8 cellular contexts compared by ENCODE assay signal in the genomic region with DNA sequence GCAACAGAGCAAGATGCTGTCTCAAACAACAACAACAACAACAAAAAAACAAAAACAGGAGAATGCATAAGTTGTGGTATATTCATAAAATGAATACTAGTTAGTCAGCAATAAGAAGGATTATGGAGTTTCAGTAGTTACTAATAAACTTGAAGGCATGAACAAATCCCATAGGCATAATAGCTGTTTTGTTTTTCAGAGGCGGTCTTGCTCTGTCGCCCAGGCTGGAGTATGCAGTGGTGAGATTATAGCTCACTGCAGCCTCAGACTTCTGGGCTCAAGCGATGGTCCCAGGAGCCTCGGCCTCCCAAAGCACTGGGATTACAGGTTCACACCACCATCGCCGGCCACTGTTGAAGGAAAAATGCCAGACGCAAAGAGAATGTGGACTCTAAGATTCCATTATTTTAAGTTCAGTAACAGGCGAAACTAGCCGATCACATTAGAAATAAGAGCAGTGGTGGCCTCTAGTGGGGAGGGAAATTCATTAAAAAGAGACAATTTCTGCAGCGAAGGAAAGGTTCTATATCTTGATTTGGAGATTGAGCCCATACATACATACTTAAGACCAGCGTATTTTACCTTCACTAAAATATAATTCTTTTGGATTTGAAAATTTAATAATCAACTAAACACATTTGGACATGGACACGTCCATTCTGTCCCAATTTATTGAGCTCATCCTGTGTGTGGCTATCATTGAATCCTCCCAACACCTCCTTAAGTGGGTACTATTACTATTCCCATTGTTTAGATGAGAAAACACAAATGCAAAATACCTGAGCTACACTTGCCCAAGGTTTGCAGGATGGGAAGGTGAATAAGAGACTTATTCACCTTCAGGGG. TPM values are rescaled to one million over a fixed set of nuclear protein-coding genes. Genes with fewer than 3 reads are reported as not detected.
DNase-seq lines count a peak whose midpoint lies in the region; ATAC-seq and TF ChIP-seq lines count a peak whose summit lies in the region.

No MANE protein-coding gene starts in this region.

- H3K4me3 ChIP-seq in HUES6 (ENCODE audit: low read depth, low read length) = peak overlapping the region; percentile 65; the same call in 1 of the 2 replicates
- H3K4me3 ChIP-seq in heart left ventricle = peak overlapping the region in 10 of 12 donors; percentile 7 to 67 (median 55)
- H3K4me3 ChIP-seq in prostate gland = no peak overlapping the region

- peak; percentile 10 for DNase-seq in GF-D8 (lab: John Stamatoyannopoulos, UW)
- peak; percentile 50 for DNase-seq in RWPE1 (ENCODE audit: low spot score)
- DNase-seq in amniotic epithelial cell (ENCODE audit: low read depth) = peak; percentile 43
- peak in 2 of 5 donors; percentile 32 to 37 for DNase-seq in heart left ventricle
- peak; percentile 42 for DNase-seq in prostate gland (ENCODE audit: low spot score)
- no peak for DNase-seq in posterior vena cava (ENCODE audit: low spot score)

- H3K9me3 ChIP-seq in HUES6 (ENCODE audit: control insufficient read depth, insufficient read depth, low read depth, low read length) = no peaks in the 10 kb centered on the region
- no peaks in the 10 kb centered on the region for H3K9me3 ChIP-seq in heart left ventricle
- H3K9me3 ChIP-seq in prostate gland = no peaks in the 10 kb centered on the region

- H3K4me1 ChIP-seq in HUES6 (ENCODE audit: control insufficient read depth, insufficient read depth, low read length) (peaks cover 7% of the 10 kb centered on the region; the same call in 1 of the 2 replicates), heart left ventricle (peaks cover 0 to 15% (median 5%) of the 10 kb centered on the region in 12 donors), prostate gland (replicated peaks) (no peaks in the 10 kb centered on the region)

- intact Hi-C loops in heart left ventricle (cut with DNase I) = loop anchor here in 9 of 10 donors (1.0 to 10.0 kb wide), 11 partner anchors 105 to 588 kb away; no protein-coding TSS in a partner anchor
- intact Hi-C loops in prostate gland (cut with DNase I) = loop anchor here (1.0 kb wide), 1 partner anchor 360 kb away; no protein-coding TSS in a partner anchor
- intact Hi-C loops in posterior vena cava (cut with DNase I) = loop anchor here (5.0 kb wide), 2 partner anchors 360 to 1025 kb away; no protein-coding TSS in a partner anchor

- H3K9ac ChIP-seq in HUES6 (ENCODE audit: low read length) = no peak overlapping the region

- H3K36me3 ChIP-seq in HUES6 (ENCODE audit: control insufficient read depth, insufficient read depth, low read length) (no peaks in the 10 kb centered on the region), heart left ventricle (no peaks in the 10 kb centered on the region), prostate gland (no peaks in the 10 kb centered on the region)

- no peaks in the 10 kb centered on the region for H3K27me3 ChIP-seq in HUES6 (ENCODE audit: control insufficient read depth, insufficient read depth, low read length)
- no peaks in the 10 kb centered on the region for H3K27me3 ChIP-seq in heart left ventricle
- H3K27me3 ChIP-seq in prostate gland (replicated peaks; ENCODE audit: insufficient read depth) = no peaks in the 10 kb centered on the region

- 18 to 28% (median 23%) methylated on average over 12 of the region's 12 CpGs for WGBS in heart left ventricle, 4 donors
- WGBS in prostate gland = 33% methylated on average over 12 of the region's 12 CpGs

- CTCF ChIA-PET in RWPE1 (lab: Yijun Ruan, JAX) = interaction anchor here (0.6 to 1.4 kb wide), 11 partner anchors 33 to 503 kb away, joined by 3 to 4 read pairs (median 3); partner anchors contain the start of gene NUP210

- no peak for TF ChIP-seq POLR2A in heart left ventricle (IDR thresholded peaks at IDR 0.05)
- TF ChIP-seq POLR2A in prostate gland (IDR thresholded peaks at IDR 0.05) = no peak

- TF ChIP-seq CTCF in RWPE1 (conservative IDR thresholded peaks at IDR 0.05; ENCODE audit: low read depth) (peak; percentile 64), heart left ventricle (IDR thresholded peaks at IDR 0.05) (peak; percentile 43 to 74 (median 60)), prostate gland (IDR thresholded peaks at IDR 0.05) (peak in 3 of 4 experiments; percentile 61 to 76 (median 70))

- H3K27ac ChIP-seq in HUES6 (ENCODE audit: low read depth, low read length) = no peak overlapping the region
- H3K27ac ChIP-seq in RWPE1 = peak overlapping the region; percentile 76
- H3K27ac ChIP-seq in heart left ventricle = peak overlapping the region in 9 of 12 donors; percentile 67 to 84 (median 80)
- H3K27ac ChIP-seq in prostate gland = peak overlapping the region; percentile 94 to 97

- ATAC-seq in heart left ventricle (peak in 3 of 4 donors; percentile 51 to 63 (median 63)), HG02970 (IDR thresholded peaks at IDR 0.05; ENCODE audit: low FRiP score, unreplicated experiment) (no peak)

- POLR2A ChIA-PET in RWPE1 (lab: Yijun Ruan, JAX; ENCODE audit: low non-redundant PET) = no interaction called here

RNA-seq across cellular contexts. Expression of gene HDAC11, which starts 27.4 kb away (rescaled TPM):
- total RNA-seq in heart left ventricle = 10 to 100 TPM; 20.8 to 49.4 (median 30.7) TPM
- 10 to 100 TPM; 27.2 to 33.7 TPM for polyA plus RNA-seq in heart left ventricle
- total RNA-seq in prostate gland = 10 to 100 TPM; 19.4 to 26.9 TPM
- total RNA-seq in posterior vena cava = 10 to 100 TPM; 12.9 to 15.3 TPM

RNA-seq across cellular contexts. Expression of gene NUP210, which starts 32.6 kb away (rescaled TPM):
- total RNA-seq in heart left ventricle = 1 to 10 TPM; 1.3 to 9.7 (median 2.8) TPM
- 1 to 10 TPM; 1.5 to 1.7 TPM for polyA plus RNA-seq in heart left ventricle
- total RNA-seq in prostate gland = 10 to 100 TPM; 10.6 to 31.2 TPM
- total RNA-seq in posterior vena cava = 1 to 10 TPM; 2.2 to 2.5 TPM

Comparison
In these comparisons a context has a peak if more than half of its experiments do, and no peak if none do; other contexts are left out.
1. H3K4me3 ChIP-seq: peak in HUES6 (single experiment) and heart left ventricle (10 of 12); none in prostate gland (0 of 2).
2. Peak in every context shown above with its lines, with median percentiles within 50 percentile points of each other: CTCF ChIP-seq.